ENCODE assay signal across 1 cellular context in genomic region chr1:70220517-70221240, GRCh38.
A peak's percentile ranks its signal among the peaks of the same experiment; 100 is the strongest.
TF ChIP-seq lines count a peak whose summit lies in the region.

No MANE protein-coding gene starts in this region.

TF ChIP-seq in GM12878, 131 proteins besides CTCF, POLR2A, EP300 and RAD21 (continued from another document):
- TF ChIP-seq MLLT1 (IDR thresholded peaks at IDR 0.05) (peak; percentile 57; the same call in 1 of the 2 replicates), RAD51 (IDR thresholded peaks at IDR 0.05) (0 out of 2 replicates have a peak, but pooled peaks have one; percentile 9), ETV6 (conservative IDR thresholded peaks at IDR 0.05 in 1 of 2, IDR thresholded peaks at IDR 0.05 in 1 of 2; ENCODE audit: borderline replicate concordance in 1 of 2, low read depth in 1 of 2) (no peak), GATAD2B (conservative IDR thresholded peaks at IDR 0.05; ENCODE audit: low read depth) (no peak), IKZF1 (conservative IDR thresholded peaks at IDR 0.05) (no peak), ESRRA (IDR thresholded peaks at IDR 0.05; ENCODE audit: low read length) (no peak), USF1 (IDR thresholded peaks at IDR 0.05; ENCODE audit: borderline replicate concordance, extremely low read length, insufficient read depth, low read depth, low read length) (no peak)
TF ChIP-seq in GM12878: peak in this region for 3.
